ENCODE assay signal across 33 cellular contexts in genomic region chr10:90417466-90418210, GRCh38.
DNase-seq lines count a peak whose midpoint lies in the region; ATAC-seq and TF ChIP-seq lines count a peak whose summit lies in the region.
"Had no signal": no experiment of that assay in that cellular context is flagged by ENCODE, and none has a peak within 500 bp of the region (broad histone marks: within the 10 kb centered on the region; RNA-seq: fewer than 3 reads in every experiment).

No MANE protein-coding gene starts in this region.

- H3K4me3 ChIP-seq in epithelial cell of esophagus (ENCODE audit: low read length), result no peak overlapping the region
- H3K4me3 ChIP-seq: cardiac muscle cell, coronary artery, esophagus muscularis mucosa, gastrocnemius medialis, MG63, tibial nerve had no signal

- TF ChIP-seq CTCF in epithelial cell of esophagus (IDR thresholded peaks at IDR 0.05; ENCODE audit: insufficient read depth, low read depth, low read length, missing control alignments), result no peak

- H3K27ac Mint-ChIP-seq in activated naive CD8-positive, alpha-beta T cell treated with anti-CD3 and anti-CD28 coated beads, Interleukin-2, amount 50 U/mL, for 24 hours, result no peak overlapping the region
- H3K27ac Mint-ChIP-seq: activated CD4-positive, alpha-beta memory T cell treated with anti-CD3 and anti-CD28 coated beads for 36 hours; activated T-helper 17 cell treated with anti-CD3 and anti-CD28 coated beads, Interleukin-2, amount 50 U/mL, for 72 hours; naive thymus-derived CD4-positive, alpha-beta T cell had no signal

- ATAC-seq in HG02642 (IDR thresholded peaks at IDR 0.05; ENCODE audit: poor library complexity, unreplicated experiment) (no peak), HG03196 (IDR thresholded peaks at IDR 0.05; ENCODE audit: unreplicated experiment) (no peak)
- no peak for ATAC-seq in activated naive CD8-positive, alpha-beta T cell treated with anti-CD3 and anti-CD28 coated beads, Interleukin-2, amount 50 U/mL, for 24 hours
- ATAC-seq: activated CD4-positive, CD25-positive, alpha-beta regulatory T cell treated with anti-CD3 and anti-CD28 coated beads, Interleukin-2, amount 50 U/mL, for 24 hours; activated T-helper 17 cell treated with anti-CD3 and anti-CD28 coated beads, Interleukin-2, amount 50 U/mL, for 72 hours; gastrocnemius medialis; naive thymus-derived CD4-positive, alpha-beta T cell had no signal

- H3K4me3 Mint-ChIP-seq in activated naive CD8-positive, alpha-beta T cell treated with anti-CD3 and anti-CD28 coated beads, Interleukin-2, amount 50 U/mL, for 24 hours, result no peak overlapping the region
- H3K4me3 Mint-ChIP-seq: activated CD4-positive, alpha-beta memory T cell treated with anti-CD3 and anti-CD28 coated beads for 36 hours; activated T-helper 17 cell treated with anti-CD3 and anti-CD28 coated beads, Interleukin-2, amount 50 U/mL, for 72 hours; naive thymus-derived CD4-positive, alpha-beta T cell had no signal

- no peaks in the 10 kb centered on the region for H3K4me1 Mint-ChIP-seq in activated naive CD8-positive, alpha-beta T cell treated with anti-CD3 and anti-CD28 coated beads, Interleukin-2, amount 50 U/mL, for 24 hours
- H3K4me1 Mint-ChIP-seq: activated T-helper 17 cell treated with anti-CD3 and anti-CD28 coated beads, Interleukin-2, amount 50 U/mL, for 72 hours; naive thymus-derived CD4-positive, alpha-beta T cell had no signal

- peaks cover 4% of the 10 kb centered on the region for H3K9me3 Mint-ChIP-seq in activated naive CD8-positive, alpha-beta T cell treated with anti-CD3 and anti-CD28 coated beads, Interleukin-2, amount 50 U/mL, for 24 hours
- H3K9me3 Mint-ChIP-seq: activated CD4-positive, alpha-beta memory T cell treated with anti-CD3 and anti-CD28 coated beads for 36 hours had no signal

- DNase-seq in Daoy (ENCODE audit: low read depth) (peak; percentile 5), M059J (ENCODE audit: low read depth) (peak; percentile 65), epithelial cell of esophagus (ENCODE audit: low read depth) (peak; percentile 57), left kidney (ENCODE audit: low read depth, low spot score) (peak; percentile 7), NCI-H2227 treated with DMSO at 0.1 percent for 48 hours (lab: John Stamatoyannopoulos, UW) (no peak)
- DNase-seq in activated naive CD8-positive, alpha-beta T cell treated with anti-CD3 and anti-CD28 coated beads, Interleukin-2, amount 50 U/mL, for 24 hours, result no peak
- DNase-seq: activated CD4-positive, alpha-beta memory T cell treated with anti-CD3 and anti-CD28 coated beads for 36 hours; activated CD8-positive, alpha-beta memory T cell treated with anti-CD3 and anti-CD28 coated beads, Interleukin-2, amount 50 U/mL, for 4 hours; activated naive CD4-positive, alpha-beta T cell treated with anti-CD3 and anti-CD28 coated beads, Interleukin-2, amount 50 U/mL, for 16 hours; amygdala; BE2C; DMS153; effector memory CD4-positive, alpha-beta T cell; gastrocnemius medialis; GF-D8; hypothalamus; MG63; midbrain; naive thymus-derived CD4-positive, alpha-beta T cell; NCI-H2081 treated with DMSO at 0.1 percent for 48 hours; NCI-H748 treated with DMSO at 0.1 percent for 48 hours; occipital lobe; retina; stimulated activated CD4-positive, alpha-beta T cell treated with anti-CD3 and anti-CD28 coated beads, Interleukin-2, amount 100 ng/mL, for 24 hours; T-helper 1 cell had no signal

- no peaks in the 10 kb centered on the region for H3K27me3 Mint-ChIP-seq in activated naive CD8-positive, alpha-beta T cell treated with anti-CD3 and anti-CD28 coated beads, Interleukin-2, amount 50 U/mL, for 24 hours
- H3K27me3 Mint-ChIP-seq: activated CD4-positive, alpha-beta memory T cell treated with anti-CD3 and anti-CD28 coated beads for 36 hours; activated T-helper 17 cell treated with anti-CD3 and anti-CD28 coated beads, Interleukin-2, amount 50 U/mL, for 72 hours; naive thymus-derived CD4-positive, alpha-beta T cell had no signal

- no peaks in the 10 kb centered on the region for H3K36me3 Mint-ChIP-seq in activated naive CD8-positive, alpha-beta T cell treated with anti-CD3 and anti-CD28 coated beads, Interleukin-2, amount 50 U/mL, for 24 hours (ENCODE audit: low read depth)
- H3K36me3 Mint-ChIP-seq: activated CD4-positive, alpha-beta memory T cell treated with anti-CD3 and anti-CD28 coated beads for 36 hours; naive thymus-derived CD4-positive, alpha-beta T cell had no signal

Comparison
In these comparisons a context has a peak if more than half of its experiments do, and no peak if none do; other contexts are left out.
1. DNase-seq: peak in Daoy (single experiment), M059J (single experiment), epithelial cell of esophagus (single experiment) and left kidney (single experiment); none in activated naive CD8-positive, alpha-beta T cell treated with anti-CD3 and anti-CD28 coated beads, Interleukin-2, amount 50 U/mL, for 24 hours (single experiment) and NCI-H2227 treated with DMSO at 0.1 percent for 48 hours (single experiment).